Comparison of ENCODE assay signal across 8 cellular contexts in the genomic region with DNA sequence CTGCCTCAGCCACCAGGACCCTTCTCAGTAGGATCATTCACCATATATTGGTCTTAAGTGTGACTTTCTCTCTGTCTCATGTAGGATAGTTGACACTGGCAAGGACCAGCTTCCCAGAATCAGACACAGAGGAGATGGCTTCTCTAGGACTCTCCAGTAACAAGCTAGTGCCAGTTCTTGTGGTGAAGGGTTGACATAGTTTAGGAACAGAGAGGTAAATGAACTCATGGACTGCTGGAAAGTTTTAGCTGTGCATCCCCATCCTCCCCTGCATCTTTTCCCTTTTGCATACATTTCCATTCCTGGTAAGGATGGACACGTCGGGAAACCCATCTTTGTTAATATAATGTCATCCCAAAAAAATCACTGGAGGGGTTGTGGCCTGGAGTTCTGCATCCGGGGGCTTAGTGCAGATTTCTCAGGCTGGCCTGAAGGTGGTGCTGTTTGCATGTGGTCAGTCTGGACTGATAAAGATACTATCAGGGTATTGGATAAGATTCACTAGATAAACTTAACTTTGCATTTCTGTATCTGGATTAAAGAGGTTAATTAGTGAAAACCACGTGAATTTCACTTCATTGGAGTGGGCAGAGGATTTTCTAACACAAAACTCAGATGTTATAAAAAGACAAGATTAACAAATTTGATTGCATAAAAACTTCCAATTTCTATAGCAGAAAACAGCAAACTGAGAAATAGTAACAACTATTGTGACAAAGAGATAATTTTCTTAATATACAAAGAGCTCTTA.
DNase-seq lines count a peak whose midpoint lies in the region; ATAC-seq and TF ChIP-seq lines count a peak whose summit lies in the region.

No MANE protein-coding gene starts in this region.

- no peaks in the 10 kb centered on the region for H3K36me3 ChIP-seq in WERI-Rb-1

- in situ Hi-C loops in KBM-7 (cut with MboI; ENCODE audit: low pct_unique_long_range_greater_than_20kb, low sequenced_read_pairs): loop anchor here (25.0 kb wide), 1 partner anchor 271 kb away; the partner anchor contains the start of gene ACSBG1

- DNase-seq in EH (ENCODE audit: low read depth) (peak; percentile 68), KBM-7 (peak; percentile 69), WERI-Rb-1 (peak; percentile 64), cerebellar cortex (ENCODE audit: low spot score) (peak; percentile 63), left lobe of liver (ENCODE audit: low spot score) (no peak)
- DNase-seq in stimulated activated CD8-positive, alpha-beta memory T cell treated with anti-CD3 and anti-CD28 coated beads, Interleukin-4, amount 100 ng/mL, for 24 hours (ENCODE audit: low read depth): peak; percentile 26

- ATAC-seq in left lobe of liver: peak; percentile 94
- no peak for ATAC-seq in HG03280 (IDR thresholded peaks at IDR 0.05; ENCODE audit: unreplicated experiment)
- ATAC-seq in HG03159 (IDR thresholded peaks at IDR 0.05; ENCODE audit: unreplicated experiment): no peak

- peaks cover 7% of the 10 kb centered on the region for H3K9me3 ChIP-seq in WERI-Rb-1 (ENCODE audit: severe bottlenecking)

- no peak overlapping the region for H3K4me3 ChIP-seq in WERI-Rb-1 (ENCODE audit: low read depth, low read length)

- TF ChIP-seq CTCF in WERI-Rb-1 (IDR thresholded peaks at IDR 0.05; ENCODE audit: low read depth, low read length): peak; percentile 70

- no peak overlapping the region for H3K27ac ChIP-seq in WERI-Rb-1

- H3K27me3 ChIP-seq in WERI-Rb-1 (ENCODE audit: insufficient read depth, low read depth, severe bottlenecking): no peaks in the 10 kb centered on the region
